16 cellular contexts compared by ENCODE assay signal in the genomic region with DNA sequence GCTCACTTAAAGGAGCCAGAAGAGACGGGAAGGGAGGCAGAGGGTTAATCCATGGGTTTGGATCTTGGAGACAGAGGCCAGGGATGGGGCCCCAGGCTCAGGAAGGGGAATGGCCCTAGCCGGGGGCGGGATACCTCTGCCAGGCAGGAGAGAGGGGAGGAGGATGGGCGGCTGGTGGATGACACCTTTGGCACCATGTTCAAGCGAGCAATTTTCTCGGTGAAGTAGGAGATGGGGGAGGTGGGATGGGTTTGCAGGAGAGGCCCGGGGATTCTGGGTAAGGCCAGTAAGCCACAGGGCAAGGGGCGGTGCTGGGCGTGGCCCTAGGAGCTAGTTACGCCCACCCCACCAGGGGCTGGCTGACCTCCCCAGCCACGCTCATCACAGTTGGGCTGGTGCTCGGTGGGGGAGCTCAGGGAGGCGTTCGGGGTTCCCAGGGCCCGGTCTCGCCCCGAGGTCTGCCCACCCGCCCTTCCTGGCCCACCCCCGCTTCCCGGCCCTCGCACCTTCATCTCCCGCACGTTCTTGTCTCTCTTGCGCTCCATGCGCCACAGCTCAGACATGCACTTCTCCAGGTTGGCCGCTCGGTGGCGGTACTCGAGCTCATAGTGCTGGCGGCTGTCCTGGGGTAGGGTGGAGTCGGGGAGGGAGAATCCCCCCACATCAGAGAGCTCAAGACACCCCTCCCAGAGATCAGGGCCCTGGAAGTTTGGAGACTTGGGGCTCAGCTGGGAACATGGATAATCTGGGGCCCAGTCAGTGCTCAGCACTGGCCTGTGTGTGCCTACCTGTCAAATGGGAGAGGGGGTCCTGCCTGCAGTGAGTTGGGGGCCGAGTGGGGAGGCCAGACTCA. TPM values are rescaled to one million over a fixed set of nuclear protein-coding genes. Genes with fewer than 3 reads are reported as not detected.
DNase-seq lines count a peak whose midpoint lies in the region; ATAC-seq, FAIRE-seq and TF ChIP-seq lines count a peak whose summit lies in the region.
"Had no signal": no experiment of that assay in that cellular context is flagged by ENCODE, and none has a peak within 500 bp of the region (broad histone marks: within the 10 kb centered on the region; RNA-seq: fewer than 3 reads in every experiment).

No MANE protein-coding gene starts in this region.

- no peaks in the 10 kb centered on the region for H3K36me3 ChIP-seq in BE2C
- no peaks in the 10 kb centered on the region for H3K36me3 ChIP-seq in SJCRH30
- H3K36me3 ChIP-seq in mesodermal cell (ENCODE audit: control insufficient read depth, insufficient read depth, low read length): no peaks in the 10 kb centered on the region

- H3K27me3 ChIP-seq in BE2C (no peaks in the 10 kb centered on the region), SJCRH30 (peaks cover 5% of the 10 kb centered on the region; the same call in 1 of the 2 replicates)
- H3K27me3 ChIP-seq: stomach had no signal

- no peak for FAIRE-seq in GM19239 (lab: Jason Lieb, UNC)

- H3K4me1 ChIP-seq in BE2C: no peaks in the 10 kb centered on the region
- H3K4me1 ChIP-seq in SJCRH30: no peaks in the 10 kb centered on the region
- peaks cover 9% of the 10 kb centered on the region for H3K4me1 ChIP-seq in mesodermal cell (ENCODE audit: control insufficient read depth, insufficient read depth, low read length, poor library complexity, severe bottlenecking)

- no peak overlapping the region for H3K27ac Mint-ChIP-seq in T-helper 17 cell
- H3K27ac Mint-ChIP-seq: dendritic cell treated with granulocyte-macrophage colony-stimulating factor and Interleukin-4, amounts not matched to agents 40 ng/mL and 50 ng/mL, for 4 days; T-helper 1 cell treated with Interleukin-12 subunit alpha and Interleukin-12 subunit beta and Interleukin-4 antibody, amounts not matched to agents 30 μg/mL and 1 μg/mL, for 36 hours had no signal

- no peaks in the 10 kb centered on the region for H3K27me3 Mint-ChIP-seq in T-helper 17 cell

- H3K4me3 Mint-ChIP-seq in T-helper 17 cell: no peak overlapping the region
- H3K4me3 Mint-ChIP-seq: dendritic cell treated with granulocyte-macrophage colony-stimulating factor and Interleukin-4, amounts not matched to agents 40 ng/mL and 50 ng/mL, for 4 days; T-helper 1 cell treated with Interleukin-12 subunit alpha and Interleukin-12 subunit beta and Interleukin-4 antibody, amounts not matched to agents 30 μg/mL and 1 μg/mL, for 36 hours had no signal

- 13 to 16% methylated on average over 13 to 15 of the region's 32 CpGs for WGBS in mesodermal cell (ENCODE audit: insufficient coverage in 2 of 2), 2 experiments

- no peak for TF ChIP-seq CTCF in BE2C (IDR thresholded peaks at IDR 0.05; ENCODE audit: low read depth, low read length)
- peak; percentile 45 for TF ChIP-seq CTCF in fibroblast of pulmonary artery (IDR thresholded peaks at IDR 0.05; ENCODE audit: low read length, missing control alignments)

- peaks cover 6% of the 10 kb centered on the region for H3K36me3 Mint-ChIP-seq in T-helper 17 cell (ENCODE audit: low read depth)

- H3K4me1 Mint-ChIP-seq in T-helper 17 cell: peaks cover 8% of the 10 kb centered on the region

- H3K4me3 ChIP-seq in BE2C (ENCODE audit: low read depth, low read length) (no peak overlapping the region), SJCRH30 (peak overlapping the region; percentile 19; the same call in 1 of the 2 replicates), fibroblast of pulmonary artery (replicated peaks; ENCODE audit: low read depth, low read length) (no peak overlapping the region), mesodermal cell (ENCODE audit: extremely low read depth, insufficient read depth, low read length, poor library complexity, severe bottlenecking) (peak overlapping the region; percentile 18)
- H3K4me3 ChIP-seq: stomach had no signal

- ATAC-seq in HG03280 (IDR thresholded peaks at IDR 0.05; ENCODE audit: unreplicated experiment): no peak
- ATAC-seq in T-helper 17 cell: no peak

- no peaks in the 10 kb centered on the region for H3K9me3 ChIP-seq in BE2C
- H3K9me3 ChIP-seq in SJCRH30 (replicated peaks): no peaks in the 10 kb centered on the region
- no peaks in the 10 kb centered on the region for H3K9me3 ChIP-seq in mesodermal cell (ENCODE audit: control insufficient read depth, low read length)
- no peaks in the 10 kb centered on the region for H3K9me3 ChIP-seq in T-helper 17 cell (ENCODE audit: control insufficient read depth, low read length, poor library complexity, severe bottlenecking)
- H3K9me3 ChIP-seq: stomach had no signal

- H3K27ac ChIP-seq in SJCRH30 (no peak overlapping the region), mesodermal cell (ENCODE audit: low read depth, low read length, severe bottlenecking) (peak overlapping the region; percentile 79)
- H3K27ac ChIP-seq: stomach had no signal

- DNase-seq in BE2C (peak; percentile 12), SJCRH30 (peak in 1 of 2 experiments; percentile 39), fibroblast of pulmonary artery (ENCODE audit: low read depth) (peak; percentile 40), hippocampal formation (lab: John Stamatoyannopoulos, UW) (no peak), GM19239 (ENCODE audit: insufficient read length, low spot score) (no peak), T-helper 17 cell (no peak)
- DNase-seq: C1 segment of cervical spinal cord; NCI-H524 treated with DMSO at 0.1 percent for 48 hours; stimulated activated CD4-positive, alpha-beta T cell treated with anti-CD3 and anti-CD28 coated beads, Interleukin-15, amount 100 ng/mL, for 24 hours; stomach had no signal

RNA-seq across cellular contexts. Expression of a gene that starts 12.7 kb away (rescaled TPM):
- 0.39 TPM for polyA plus RNA-seq in BE2C (2012; ENCODE audit: insufficient read depth, insufficient read length, low read depth)
- total RNA-seq in SJCRH30 (2014; rRNA removed; shearing (Covaris generic)): not detected in 2 replicates
- 1.5 TPM for polyA plus RNA-seq in mesodermal cell (2013, experiment 1 of 2)
- 1.3 TPM for polyA plus RNA-seq in mesodermal cell (2013, experiment 2 of 2)
- total RNA-seq in T-helper 17 cell: 1 to 10 TPM in 1 of 2 donors, under 1 TPM in 1; 0.86 to 1.3 TPM
- total RNA-seq: M059J had no signal

RNA-seq across cellular contexts. Expression of a gene that starts 13.8 kb away (rescaled TPM):
- 0.46 TPM for polyA plus RNA-seq in BE2C (2012; ENCODE audit: insufficient read depth, insufficient read length, low read depth)
- total RNA-seq in SJCRH30 (2014; rRNA removed; shearing (Covaris generic)): 1.1 and 1.4 TPM in 2 replicates
- polyA plus RNA-seq in mesodermal cell (2013, experiment 1 of 2): not detected
- polyA plus RNA-seq in mesodermal cell (2013, experiment 2 of 2): not detected
- not detected for total RNA-seq in T-helper 17 cell
- total RNA-seq: M059J, mononuclear cell, stomach had no signal

RNA-seq across cellular contexts. Expression of a gene that starts 40.6 kb away (rescaled TPM):
- 32.7 TPM for polyA plus RNA-seq in BE2C (2012; ENCODE audit: insufficient read depth, insufficient read length, low read depth)
- 0.45 and 1.2 TPM in 2 replicates for total RNA-seq in SJCRH30 (2014; rRNA removed; shearing (Covaris generic))
- polyA plus RNA-seq in mesodermal cell (2013, experiment 1 of 2): 16.0 TPM
- 12.6 TPM for polyA plus RNA-seq in mesodermal cell (2013, experiment 2 of 2)
- total RNA-seq in T-helper 17 cell: 10 to 100 TPM; 24.5 to 25.4 TPM

Comparison
In these comparisons a context has a peak if more than half of its experiments do, and no peak if none do; other contexts are left out.
1. DNase-seq: peak in BE2C (single experiment) and fibroblast of pulmonary artery (single experiment); none in hippocampal formation (0 of 2), GM19239 (single experiment) and T-helper 17 cell (0 of 3).
2. H3K4me3 ChIP-seq: peak in SJCRH30 (single experiment) and mesodermal cell (single experiment); none in BE2C (single experiment) and fibroblast of pulmonary artery (single experiment).
3. RNA of a gene that starts 40.6 kb away (total RNA-seq): 24.5 to 25.4 TPM in T-helper 17 cell; 0.45 to 1.2 TPM in SJCRH30; every median in the first group is over 10 times any median in the second.